Comparison of ENCODE assay signal across 14 cellular contexts in genomic region chr1:185426761-185427698, GRCh38.
DNase-seq lines count a peak whose midpoint lies in the region; ATAC-seq and TF ChIP-seq lines count a peak whose summit lies in the region.
"Had no signal": no experiment of that assay in that cellular context is flagged by ENCODE, and none has a peak within 500 bp of the region (broad histone marks: within the 10 kb centered on the region; RNA-seq: fewer than 3 reads in every experiment).

No MANE protein-coding gene starts in this region.

- H3K27me3 ChIP-seq in gastroesophageal sphincter (peaks cover 4% of the 10 kb centered on the region), gastrocnemius medialis (no peaks in the 10 kb centered on the region)
- H3K27me3 ChIP-seq: right lobe of liver had no signal

- H3K4me3 ChIP-seq in gastroesophageal sphincter (no peak overlapping the region), gastrocnemius medialis (no peak overlapping the region)
- H3K4me3 ChIP-seq: right lobe of liver had no signal

- H3K4me1 ChIP-seq in gastroesophageal sphincter = no peaks in the 10 kb centered on the region
- H3K4me1 ChIP-seq in gastrocnemius medialis = no peaks in the 10 kb centered on the region
- H3K4me1 ChIP-seq: right lobe of liver had no signal

- intact Hi-C loops in gastrocnemius medialis (cut with DNase I; ENCODE audit: low total_unique reads) = loop anchor here (10.0 kb wide), 1 partner anchor 248 kb away; no protein-coding TSS in a partner anchor

- H3K4me1 Mint-ChIP-seq in naive thymus-derived CD8-positive, alpha-beta T cell = peaks cover 0 to under 1% (median 0%) of the 10 kb centered on the region in 4 donors

- in situ Hi-C loops in gastrocnemius medialis (cut with MboI; ENCODE audit: low sequenced_read_pairs in 4 of 4) = no loop called here

- H3K27ac ChIP-seq in gastroesophageal sphincter = peak overlapping the region in 1 of 4 donors; percentile 17
- peak overlapping the region; percentile 35 to 54 (median 48) for H3K27ac ChIP-seq in gastrocnemius medialis
- H3K27ac ChIP-seq: right lobe of liver, WERI-Rb-1 had no signal

- H3K9me3 Mint-ChIP-seq in naive thymus-derived CD8-positive, alpha-beta T cell = peaks cover 0 to 12% (median 0%) of the 10 kb centered on the region in 9 donors

- TF ChIP-seq POLR2A in gastroesophageal sphincter (IDR thresholded peaks at IDR 0.05) (no peak), gastrocnemius medialis (IDR thresholded peaks at IDR 0.05) (no peak)

- peak; percentile 71 for DNase-seq in GM04503 (ENCODE audit: low read depth)
- no peak for DNase-seq in gastrocnemius medialis
- no peak for DNase-seq in naive thymus-derived CD8-positive, alpha-beta T cell
- DNase-seq in activated CD4-positive, alpha-beta T cell treated with anti-CD3 and anti-CD28 coated beads for 4 hours = no peak
- no peak for DNase-seq in HCEC 1CT
- DNase-seq: anterior cingulate cortex, midbrain, NCI-H1417, NCI-H510A treated with DMSO at 0.1 percent for 48 hours, right lobe of liver, WERI-Rb-1 had no signal

- no peak for TF ChIP-seq EP300 in gastroesophageal sphincter (IDR thresholded peaks at IDR 0.05)

- H3K4me3 Mint-ChIP-seq in naive thymus-derived CD8-positive, alpha-beta T cell = no peak overlapping the region

- TF ChIP-seq CTCF in gastroesophageal sphincter (IDR thresholded peaks at IDR 0.05) (no peak), gastrocnemius medialis (IDR thresholded peaks at IDR 0.05 in 4 of 5, conservative IDR thresholded peaks at IDR 0.05 in 1 of 5) (no peak)

- H3K36me3 ChIP-seq in gastroesophageal sphincter = no peaks in the 10 kb centered on the region
- no peaks in the 10 kb centered on the region for H3K36me3 ChIP-seq in gastrocnemius medialis
- H3K36me3 ChIP-seq: right lobe of liver, WERI-Rb-1 had no signal

- 40 to 57% methylated on average over 5 to 7 of the region's 7 CpGs for WGBS in gastroesophageal sphincter (ENCODE audit: low coverage in 1 of 2), 2 donors

- peaks cover 0 to 2% (median 0%) of the 10 kb centered on the region in 5 donors for H3K27me3 Mint-ChIP-seq in naive thymus-derived CD8-positive, alpha-beta T cell

- ATAC-seq in SK-N-SH treated with all-trans-retinoic acid at 6 μM for 48 hours = peak; percentile 67
- ATAC-seq in gastroesophageal sphincter = peak; percentile 65
- ATAC-seq in gastrocnemius medialis = peak; percentile 46 to 55
- ATAC-seq in GM19452 (IDR thresholded peaks at IDR 0.05; ENCODE audit: unreplicated experiment) = no peak
- ATAC-seq in naive thymus-derived CD8-positive, alpha-beta T cell = no peak

- POLR2A ChIA-PET in naive thymus-derived CD8-positive, alpha-beta T cell (lab: Charles Lee) = no interaction called here

- no peaks in the 10 kb centered on the region for H3K36me3 Mint-ChIP-seq in naive thymus-derived CD8-positive, alpha-beta T cell

- H3K9me3 ChIP-seq in gastroesophageal sphincter (no peaks in the 10 kb centered on the region), gastrocnemius medialis (no peaks in the 10 kb centered on the region)
- H3K9me3 ChIP-seq: right lobe of liver had no signal

- no peak overlapping the region for H3K27ac Mint-ChIP-seq in naive thymus-derived CD8-positive, alpha-beta T cell

TF ChIP-seq in SK-N-SH treated with all-trans-retinoic acid at 6 μM for 48 hours, 23 proteins besides CTCF, POLR2A, EP300 and RAD21:
- TF ChIP-seq ZNF70 (CRISPR knock-in tag; IDR thresholded peaks at IDR 0.05) = no peak
- TF ChIP-seq ZC3H10 (CRISPR knock-in tag; IDR thresholded peaks at IDR 0.05) = no peak
- no peak for TF ChIP-seq ZNF565 (CRISPR knock-in tag; conservative IDR thresholded peaks at IDR 0.05; ENCODE audit: low read depth)
- TF ChIP-seq CREB5 (CRISPR knock-in tag; IDR thresholded peaks at IDR 0.05; ENCODE audit: low read depth) = no peak
- TF ChIP-seq ZNF8 (CRISPR knock-in tag; IDR thresholded peaks at IDR 0.05) = no peak
- TF ChIP-seq BACH2 (CRISPR knock-in tag; IDR thresholded peaks at IDR 0.05; ENCODE audit: borderline replicate concordance) = no peak
- no peak for TF ChIP-seq GLIS3 (CRISPR knock-in tag; IDR thresholded peaks at IDR 0.05)
- TF ChIP-seq TSHZ2 (CRISPR knock-in tag; IDR thresholded peaks at IDR 0.05) = no peak
- no peak for TF ChIP-seq SNAI2 (CRISPR knock-in tag; IDR thresholded peaks at IDR 0.05)
- TF ChIP-seq TOX (CRISPR knock-in tag; IDR thresholded peaks at IDR 0.05; ENCODE audit: borderline replicate concordance) = no peak
- no peak for TF ChIP-seq PPARA (CRISPR knock-in tag; IDR thresholded peaks at IDR 0.05; ENCODE audit: borderline replicate concordance)
- TF ChIP-seq ZFP3 (CRISPR knock-in tag; IDR thresholded peaks at IDR 0.05) = no peak

Comparison
In these comparisons a context has a peak if more than half of its experiments do, and no peak if none do; other contexts are left out.
1. ATAC-seq: peak in SK-N-SH treated with all-trans-retinoic acid at 6 μM for 48 hours (single experiment), gastroesophageal sphincter (single experiment) and gastrocnemius medialis (2 of 2); none in GM19452 (single experiment) and naive thymus-derived CD8-positive, alpha-beta T cell (0 of 2).